Comparison of ENCODE assay signal across 7 cellular contexts in genomic region chr18:7273301-7273911, GRCh38. TPM values are rescaled to one million over a fixed set of nuclear protein-coding genes. Genes with fewer than 3 reads are reported as not detected.
DNase-seq lines count a peak whose midpoint lies in the region; ATAC-seq and TF ChIP-seq lines count a peak whose summit lies in the region.

No MANE protein-coding gene starts in this region.

- no peak overlapping the region for H3K27ac Mint-ChIP-seq in CD8-positive, alpha-beta T cell

- no peaks in the 10 kb centered on the region for H3K36me3 ChIP-seq in muscle layer of colon (ENCODE audit: insufficient read depth, low read length)
- no peaks in the 10 kb centered on the region for H3K36me3 ChIP-seq in aorta (ENCODE audit: control insufficient read depth in 1 of 2, insufficient read depth in 2 of 2, low read length in 1 of 2)
- H3K36me3 ChIP-seq in CD8-positive, alpha-beta T cell (ENCODE audit: insufficient read depth, low read length), result no peaks in the 10 kb centered on the region

- CTCF ChIA-PET in CD8-positive, alpha-beta T cell (lab: Charles Lee), result no interaction called here

- H3K4me3 Mint-ChIP-seq in CD8-positive, alpha-beta T cell, result no peak overlapping the region

- H3K27ac ChIP-seq in muscle layer of colon (ENCODE audit: low read depth, low read length) (peak overlapping the region; percentile 79), aorta (ENCODE audit: low read depth in 1 of 2, low read length in 2 of 2) (no peak overlapping the region)
- no peak overlapping the region for H3K27ac ChIP-seq in CD8-positive, alpha-beta T cell (ENCODE audit: low read depth, low read length)

- H3K27me3 Mint-ChIP-seq in CD8-positive, alpha-beta T cell (ENCODE audit: low read depth), result peaks cover 2% of the 10 kb centered on the region

- H3K36me3 Mint-ChIP-seq in CD8-positive, alpha-beta T cell, result no peaks in the 10 kb centered on the region

- TF ChIP-seq CTCF in CD8-positive, alpha-beta T cell (IDR thresholded peaks at IDR 0.05), result no peak

- 59 to 66% methylated on average over 12 of the region's 12 CpGs for WGBS in aorta, 2 donors

- ATAC-seq in esophagus mucosa, result peak; percentile 68
- peak; percentile 81 for ATAC-seq in aorta (ENCODE audit: low FRiP score)
- no peak for ATAC-seq in GM19328 (IDR thresholded peaks at IDR 0.05; ENCODE audit: unreplicated experiment)
- no peak for ATAC-seq in HG02678 (IDR thresholded peaks at IDR 0.05; ENCODE audit: unreplicated experiment)
- ATAC-seq in CD8-positive, alpha-beta T cell, result no peak

- H3K4me1 Mint-ChIP-seq in CD8-positive, alpha-beta T cell (ENCODE audit: low read depth), result no peaks in the 10 kb centered on the region

- no peak overlapping the region for H3K9ac ChIP-seq in muscle layer of colon (ENCODE audit: low read length)

- H3K4me1 ChIP-seq in muscle layer of colon (ENCODE audit: insufficient read depth, low read length), result peaks cover 14% of the 10 kb centered on the region
- no peaks in the 10 kb centered on the region for H3K4me1 ChIP-seq in aorta (ENCODE audit: control insufficient read depth in 1 of 2, insufficient read depth in 2 of 2, low read length in 2 of 2)
- no peaks in the 10 kb centered on the region for H3K4me1 ChIP-seq in CD8-positive, alpha-beta T cell (ENCODE audit: insufficient read depth, low read length)

- POLR2A ChIA-PET in CD8-positive, alpha-beta T cell (lab: Charles Lee), result no interaction called here

- H3K27me3 ChIP-seq in muscle layer of colon (ENCODE audit: control insufficient read depth in 1 of 2, insufficient read depth in 2 of 2, low read length in 2 of 2) (no peaks in the 10 kb centered on the region), aorta (ENCODE audit: control insufficient read depth in 1 of 2, insufficient read depth in 2 of 2, low read length in 1 of 2) (no peaks in the 10 kb centered on the region)
- no peaks in the 10 kb centered on the region for H3K27me3 ChIP-seq in CD8-positive, alpha-beta T cell (ENCODE audit: insufficient read depth, low read length)

- H3K4me3 ChIP-seq in muscle layer of colon (ENCODE audit: low read depth in 1 of 2, low read length in 2 of 2) (no peak overlapping the region), aorta (ENCODE audit: low read length in 2 of 2) (no peak overlapping the region)
- H3K4me3 ChIP-seq in CD8-positive, alpha-beta T cell (ENCODE audit: low read depth, low read length), result no peak overlapping the region

- H3K9me3 ChIP-seq in muscle layer of colon (ENCODE audit: low read length) (no peaks in the 10 kb centered on the region), aorta (ENCODE audit: control insufficient read depth, low read length) (no peaks in the 10 kb centered on the region)
- H3K9me3 ChIP-seq in CD8-positive, alpha-beta T cell (ENCODE audit: low read length), result no peaks in the 10 kb centered on the region

- H3K9me3 Mint-ChIP-seq in CD8-positive, alpha-beta T cell, result peaks cover 12% of the 10 kb centered on the region

- intact Hi-C loops in aorta (cut with DNase I), result loop anchor here in 1 of 2 donors (5.0 to 10.0 kb wide), 3 partner anchors 294 to 1114 kb away; partner anchors contain the start of gene PTPRM
- intact Hi-C loops in CD8-positive, alpha-beta T cell (cut with DNase I, micrococcal nuclease), result loop anchor here in 1 of 2 experiments (10.0 kb wide), 1 partner anchor 59 kb away; no protein-coding TSS in a partner anchor

- DNase-seq in MV-4-11 (lab: John Stamatoyannopoulos, UW), result peak; percentile 56
- peak; percentile 80 to 85 for DNase-seq in aorta
- DNase-seq in CD8-positive, alpha-beta T cell, result no peak

RNA-seq across cellular contexts. Expression of gene LRRC30, which starts 42.5 kb away (rescaled TPM):
- total RNA-seq in esophagus mucosa (not detected), aorta (not detected)
- not detected for polyA plus RNA-seq in aorta
- not detected for total RNA-seq in CD8-positive, alpha-beta T cell

Comparison
In these comparisons a context has a peak if more than half of its experiments do, and no peak if none do; other contexts are left out.
1. DNase-seq: peak in MV-4-11 (single experiment) and aorta (2 of 2); none in CD8-positive, alpha-beta T cell (0 of 7).
2. ATAC-seq: peak in esophagus mucosa (single experiment) and aorta (single experiment); none in GM19328 (single experiment), HG02678 (single experiment) and CD8-positive, alpha-beta T cell (single experiment).